ENCODE assay signal across 8 cellular contexts in the genomic region with DNA sequence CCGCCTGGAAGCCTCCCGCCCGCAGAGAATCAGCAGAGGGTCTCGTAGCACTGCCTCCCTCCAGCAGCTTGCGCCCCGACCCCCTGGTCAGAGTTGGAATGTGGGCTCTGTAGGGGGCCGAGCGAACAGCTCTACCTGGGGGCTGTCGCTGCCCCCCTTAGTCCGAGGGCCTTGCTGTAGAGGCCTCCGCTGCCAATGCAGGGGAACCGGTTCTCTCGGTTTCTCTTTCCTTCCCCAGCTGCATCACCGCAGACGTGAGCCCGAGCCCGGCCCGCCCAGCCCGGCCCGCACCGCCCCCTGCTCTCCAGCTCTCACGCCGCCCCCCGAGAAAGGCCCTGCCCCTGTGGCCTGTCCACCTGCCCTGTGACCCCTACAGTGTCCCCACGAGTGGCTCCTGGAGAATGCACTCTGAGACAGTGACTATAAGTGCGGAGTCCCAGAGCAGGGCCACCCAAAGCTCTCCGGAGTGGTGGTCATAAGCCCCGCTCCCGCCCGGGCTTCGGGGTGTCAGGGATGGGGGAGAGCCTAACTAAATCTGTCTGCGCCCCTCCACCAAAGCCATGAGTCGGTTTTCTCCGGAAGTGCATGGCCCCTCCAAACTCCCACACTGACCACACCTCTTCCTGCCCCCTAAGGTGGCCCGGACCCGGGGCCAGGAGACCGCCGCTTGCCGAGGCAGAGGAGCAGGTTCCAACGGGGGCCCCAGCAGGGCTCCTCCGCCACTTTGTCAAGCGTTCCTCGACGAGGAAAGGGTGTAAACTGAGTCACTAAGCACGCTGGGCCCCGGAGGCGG. TPM values are rescaled to one million over a fixed set of nuclear protein-coding genes. Genes with fewer than 3 reads are reported as not detected.
DNase-seq lines count a peak whose midpoint lies in the region; ATAC-seq lines count a peak whose summit lies in the region.

No MANE protein-coding gene starts in this region.

- no peaks in the 10 kb centered on the region for H3K27me3 Mint-ChIP-seq in activated naive CD8-positive, alpha-beta T cell treated with anti-CD3 and anti-CD28 coated beads, Interleukin-2, amount 10 ng/mL, durations not matched to agents 7 days and 5 days
- H3K27me3 Mint-ChIP-seq in immature natural killer cell (ENCODE audit: low read depth in 3 of 3) = peaks cover 0 to 11% (median 10%) of the 10 kb centered on the region in 3 donors
- no peaks in the 10 kb centered on the region for H3K27me3 Mint-ChIP-seq in stimulated activated memory B cell treated with anti-CD40 and anti-IgM and Interleukin-4, amounts not matched to agents 10 μg/mL and 1 μg/mL and 100 μg/mL, for 72 hours

- no peaks in the 10 kb centered on the region for H3K9me3 Mint-ChIP-seq in activated naive CD8-positive, alpha-beta T cell treated with anti-CD3 and anti-CD28 coated beads, Interleukin-2, amount 10 ng/mL, durations not matched to agents 7 days and 5 days
- no peaks in the 10 kb centered on the region for H3K9me3 Mint-ChIP-seq in immature natural killer cell
- H3K9me3 Mint-ChIP-seq in stimulated activated memory B cell treated with anti-CD40 and anti-IgM and Interleukin-4, amounts not matched to agents 10 μg/mL and 1 μg/mL and 100 μg/mL, for 72 hours = no peaks in the 10 kb centered on the region

- H3K27ac Mint-ChIP-seq in activated naive CD8-positive, alpha-beta T cell treated with anti-CD3 and anti-CD28 coated beads, Interleukin-2, amount 10 ng/mL, durations not matched to agents 7 days and 5 days = peak overlapping the region; percentile 90
- H3K27ac Mint-ChIP-seq in immature natural killer cell = peak overlapping the region; percentile 44 to 92 (median 74)
- peak overlapping the region; percentile 76 for H3K27ac Mint-ChIP-seq in stimulated activated memory B cell treated with anti-CD40 and anti-IgM and Interleukin-4, amounts not matched to agents 10 μg/mL and 1 μg/mL and 100 μg/mL, for 72 hours

- DNase-seq in activated CD8-positive, alpha-beta memory T cell treated with anti-CD3 and anti-CD28 coated beads for 24 hours = peak; percentile 73
- DNase-seq in activated CD8-positive, alpha-beta memory T cell treated with anti-CD3 and anti-CD28 coated beads, Interleukin-2, amount 50 U/mL, for 4 hours = no peak
- no peak for DNase-seq in activated naive CD8-positive, alpha-beta T cell treated with anti-CD3 and anti-CD28 coated beads, Interleukin-2, amount 10 ng/mL, durations not matched to agents 7 days and 5 days
- DNase-seq in immature natural killer cell (peak; percentile 48 to 56 (median 49)), DMS153 (lab: John Stamatoyannopoulos, UW) (no peak)

- peaks cover 7% of the 10 kb centered on the region for H3K36me3 Mint-ChIP-seq in activated naive CD8-positive, alpha-beta T cell treated with anti-CD3 and anti-CD28 coated beads, Interleukin-2, amount 10 ng/mL, durations not matched to agents 7 days and 5 days
- no peaks in the 10 kb centered on the region for H3K36me3 Mint-ChIP-seq in immature natural killer cell
- H3K36me3 Mint-ChIP-seq in stimulated activated memory B cell treated with anti-CD40 and anti-IgM and Interleukin-4, amounts not matched to agents 10 μg/mL and 1 μg/mL and 100 μg/mL, for 72 hours = no peaks in the 10 kb centered on the region

- POLR2A ChIA-PET in activated naive CD8-positive, alpha-beta T cell treated with anti-CD3 and anti-CD28 coated beads, Interleukin-2, amount 10 ng/mL, durations not matched to agents 7 days and 5 days (lab: Charles Lee) = interaction anchor here (0.6 to 2.6 kb wide), 7 partner anchors 22 to 283 kb away, joined by 3 to 10 read pairs (median 4); partner anchors contain the start of genes HEXIM1 and PLEKHM1

- H3K4me3 Mint-ChIP-seq in activated naive CD8-positive, alpha-beta T cell treated with anti-CD3 and anti-CD28 coated beads, Interleukin-2, amount 10 ng/mL, durations not matched to agents 7 days and 5 days = peak overlapping the region; percentile 92
- H3K4me3 Mint-ChIP-seq in immature natural killer cell = peak overlapping the region; percentile 85 to 90 (median 88)
- H3K4me3 Mint-ChIP-seq in stimulated activated memory B cell treated with anti-CD40 and anti-IgM and Interleukin-4, amounts not matched to agents 10 μg/mL and 1 μg/mL and 100 μg/mL, for 72 hours = peak overlapping the region; percentile 84

- ATAC-seq in HG03432 (IDR thresholded peaks at IDR 0.05; ENCODE audit: unreplicated experiment) (peak; percentile 20), GM18873 (IDR thresholded peaks at IDR 0.05; ENCODE audit: low FRiP score, unreplicated experiment) (no peak)
- peak; percentile 43 for ATAC-seq in activated naive CD8-positive, alpha-beta T cell treated with anti-CD3 and anti-CD28 coated beads, Interleukin-2, amount 10 ng/mL, durations not matched to agents 7 days and 5 days (ENCODE audit: low read depth)
- peak; percentile 55 for ATAC-seq in stimulated activated memory B cell treated with anti-CD40 and anti-IgM and Interleukin-4, amounts not matched to agents 10 μg/mL and 1 μg/mL and 100 μg/mL, for 72 hours

- H3K4me1 Mint-ChIP-seq in activated naive CD8-positive, alpha-beta T cell treated with anti-CD3 and anti-CD28 coated beads, Interleukin-2, amount 10 ng/mL, durations not matched to agents 7 days and 5 days = peaks cover 20% of the 10 kb centered on the region
- H3K4me1 Mint-ChIP-seq in immature natural killer cell = peaks cover 26 to 28% of the 10 kb centered on the region in 2 donors
- peaks cover 52% of the 10 kb centered on the region for H3K4me1 Mint-ChIP-seq in stimulated activated memory B cell treated with anti-CD40 and anti-IgM and Interleukin-4, amounts not matched to agents 10 μg/mL and 1 μg/mL and 100 μg/mL, for 72 hours

RNA-seq across cellular contexts. Expression of gene ARHGAP27, which starts 1.7 kb away (rescaled TPM):
- 100 to 1,000 TPM in 1 of 2 experiments, 10 to 100 TPM in 1; 99.8 to 114 TPM for total RNA-seq in activated naive CD8-positive, alpha-beta T cell treated with anti-CD3 and anti-CD28 coated beads, Interleukin-2, amount 10 ng/mL, durations not matched to agents 7 days and 5 days
- polyA plus RNA-seq in immature natural killer cell = 10 to 100 TPM; 23.5 to 64.9 (median 27.8) TPM

RNA-seq across cellular contexts. Expression of gene PLEKHM1, which starts 59.6 kb away (rescaled TPM):
- total RNA-seq in activated naive CD8-positive, alpha-beta T cell treated with anti-CD3 and anti-CD28 coated beads, Interleukin-2, amount 10 ng/mL, durations not matched to agents 7 days and 5 days = 10 to 100 TPM; 61.3 to 63.1 TPM
- 10 to 100 TPM in 2 of 3 donors, 1 to 10 TPM in 1; 7.9 to 34.3 (median 13.6) TPM for polyA plus RNA-seq in immature natural killer cell

Comparison
In these comparisons a context has a peak if more than half of its experiments do, and no peak if none do; other contexts are left out.
1. DNase-seq: peak in activated CD8-positive, alpha-beta memory T cell treated with anti-CD3 and anti-CD28 coated beads for 24 hours (single experiment) and immature natural killer cell (3 of 3); none in activated CD8-positive, alpha-beta memory T cell treated with anti-CD3 and anti-CD28 coated beads, Interleukin-2, amount 50 U/mL, for 4 hours (single experiment), activated naive CD8-positive, alpha-beta T cell treated with anti-CD3 and anti-CD28 coated beads, Interleukin-2, amount 10 ng/mL, durations not matched to agents 7 days and 5 days (single experiment) and DMS153 (single experiment).
2. Peak in every context shown above with its lines, with median percentiles within 50 percentile points of each other: H3K27ac Mint-ChIP-seq and H3K4me3 Mint-ChIP-seq.